Comparison of ENCODE assay signal across 8 cellular contexts in the genomic region with DNA sequence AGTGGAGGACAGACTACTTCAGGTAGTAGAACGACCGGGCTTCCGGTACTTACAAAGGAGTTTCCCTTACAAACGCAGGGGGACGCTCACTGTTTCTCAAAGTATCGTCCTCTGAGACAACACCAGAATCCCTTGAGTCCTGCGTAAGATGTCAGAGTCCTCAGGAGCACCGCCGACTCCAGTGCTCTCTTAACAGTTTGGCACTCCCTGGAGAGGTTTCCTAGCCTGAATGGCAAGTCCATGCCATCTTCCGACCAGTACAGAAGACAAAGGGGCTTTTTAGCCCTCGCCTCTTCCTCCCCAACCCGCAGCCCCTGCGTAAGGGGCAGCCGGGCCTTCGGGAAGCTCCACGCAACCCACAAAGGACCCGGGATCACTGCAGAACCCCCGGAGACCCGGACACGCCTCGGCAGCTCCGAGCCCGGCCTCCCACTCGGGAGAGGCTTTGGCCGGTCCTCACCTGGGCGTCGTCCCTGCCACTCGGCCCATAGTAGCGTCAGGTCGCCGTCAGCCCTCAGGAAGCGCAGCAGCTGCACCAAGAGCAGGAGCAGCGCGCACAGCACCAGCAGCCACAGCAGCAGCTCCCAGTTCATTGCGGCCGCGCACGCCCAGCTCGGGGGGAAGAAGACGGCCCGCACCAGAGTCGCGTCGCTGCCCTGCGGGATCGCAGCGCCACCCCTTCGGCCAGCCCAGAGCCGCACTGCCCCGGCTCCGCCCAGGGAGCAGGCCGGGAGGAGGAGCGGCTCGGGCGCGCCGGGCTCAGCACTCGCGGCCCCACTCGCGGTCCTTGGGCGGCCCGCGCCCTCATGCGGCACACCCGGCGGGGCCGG. TPM values are rescaled to one million over a fixed set of nuclear protein-coding genes. Genes with fewer than 3 reads are reported as not detected.
DNase-seq lines count a peak whose midpoint lies in the region; ATAC-seq, FAIRE-seq and TF ChIP-seq lines count a peak whose summit lies in the region.

A gene with protein sequence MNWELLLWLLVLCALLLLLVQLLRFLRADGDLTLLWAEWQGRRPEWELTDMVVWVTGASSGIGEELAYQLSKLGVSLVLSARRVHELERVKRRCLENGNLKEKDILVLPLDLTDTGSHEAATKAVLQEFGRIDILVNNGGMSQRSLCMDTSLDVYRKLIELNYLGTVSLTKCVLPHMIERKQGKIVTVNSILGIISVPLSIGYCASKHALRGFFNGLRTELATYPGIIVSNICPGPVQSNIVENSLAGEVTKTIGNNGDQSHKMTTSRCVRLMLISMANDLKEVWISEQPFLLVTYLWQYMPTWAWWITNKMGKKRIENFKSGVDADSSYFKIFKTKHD (minus strand): TSS at position 682 of the 830 bp plus-strand sequence. CDS start 89 bp downstream, at position 593.

- TSS peak; percentile 59 for BruUV-seq in endothelial cell of umbilical vein (replicated peaks; lab: Mats Ljungman, UMichigan)

- H3K4me2 ChIP-seq in endothelial cell of umbilical vein (ENCODE audit: insufficient read depth, low read length): peak within 1 kb of the TSS; percentile 82

- H3K4me3 ChIP-seq in CD8-positive, alpha-beta T cell (ENCODE audit: low read depth, low read length): peak within 1 kb of the TSS; percentile 68
- H3K4me3 ChIP-seq in endothelial cell of umbilical vein (replicated peaks in 1 of 3; ENCODE audit: insufficient read depth in 1 of 3, low read depth in 1 of 3, low read length in 3 of 3): peak within 1 kb of the TSS; percentile 46 to 84 (median 79)
- H3K4me3 ChIP-seq in mononuclear cell (ENCODE audit: low read length): peak within 1 kb of the TSS; percentile 70

- no peaks in the 10 kb centered on the region for H4K20me1 ChIP-seq in endothelial cell of umbilical vein (replicated peaks; ENCODE audit: control insufficient read depth, extremely low read depth, insufficient read depth, low read length)

- DNase-seq in CD8-positive, alpha-beta T cell: peak; percentile 28 to 81 (median 60)
- DNase-seq in NOMO-1 (lab: John Stamatoyannopoulos, UW; ENCODE audit: unreplicated experiment in 2 of 2) (peak; percentile 79 to 89), endothelial cell of umbilical vein (ENCODE audit: low read depth, low spot score) (peak; percentile 82)
- DNase-seq in activated CD8-positive, alpha-beta memory T cell treated with anti-CD3 and anti-CD28 coated beads, Interleukin-2, amount 50 U/mL, for 1 hour (ENCODE audit: extremely low read depth): peak; percentile 40
- peak; percentile 63 to 67 for DNase-seq in stimulated activated CD8-positive, alpha-beta memory T cell treated with anti-CD3 and anti-CD28 coated beads, Interleukin-2, amount 100 ng/mL, for 48 hours (ENCODE audit: low read depth in 2 of 2)

- no peaks in the 10 kb centered on the region for H3K9me3 Mint-ChIP-seq in CD8-positive, alpha-beta T cell

- H3K4me3 Mint-ChIP-seq in CD8-positive, alpha-beta T cell: peak within 1 kb of the TSS; percentile 99

- TF ChIP-seq POLR2A in endothelial cell of umbilical vein (IDR thresholded peaks at IDR 0.05; ENCODE audit: low read depth, low read length): peak; percentile 59

- H3K9me3 ChIP-seq in CD8-positive, alpha-beta T cell (ENCODE audit: low read length): no peaks in the 10 kb centered on the region
- H3K9me3 ChIP-seq in endothelial cell of umbilical vein (replicated peaks; ENCODE audit: control insufficient read depth, insufficient read depth, low read length): no peaks in the 10 kb centered on the region
- H3K9me3 ChIP-seq in mononuclear cell (ENCODE audit: low read depth, low read length): no peaks in the 10 kb centered on the region

- peaks cover 31% of the 10 kb centered on the region for H3K4me1 ChIP-seq in CD8-positive, alpha-beta T cell (ENCODE audit: insufficient read depth, low read length)
- H3K4me1 ChIP-seq in endothelial cell of umbilical vein (ENCODE audit: control insufficient read depth, extremely low read depth, insufficient read depth, low read length) (peaks cover 10% of the 10 kb centered on the region), mononuclear cell (ENCODE audit: insufficient read depth, low read length) (peaks cover 46% of the 10 kb centered on the region)

- H3K4me1 Mint-ChIP-seq in CD8-positive, alpha-beta T cell (ENCODE audit: low read depth): peaks cover 52% of the 10 kb centered on the region

- CTCF ChIA-PET in CD8-positive, alpha-beta T cell (lab: Charles Lee): interaction anchor here (1.1 to 5.0 kb wide), 8 partner anchors 9 to 203 kb away, joined by 3 to 42 read pairs (median 8); a partner anchor contains a TSS
- CTCF ChIA-PET in endothelial cell of umbilical vein (lab: Charles Lee): interaction anchor here (0.8 to 3.7 kb wide), 11 partner anchors 10 to 200 kb away, joined by 3 to 29 read pairs (median 6); a partner anchor contains a TSS

- H2AFZ ChIP-seq in endothelial cell of umbilical vein (ENCODE audit: low read depth, low read length): peak within 1 kb of the TSS; percentile 92

- H3K79me2 ChIP-seq in endothelial cell of umbilical vein (ENCODE audit: control insufficient read depth, insufficient read depth, low read length): peaks cover 3% of the 10 kb centered on the region

- H3K9me1 ChIP-seq in endothelial cell of umbilical vein (replicated peaks; ENCODE audit: control insufficient read depth, extremely low read depth, insufficient read depth, low read length): no peaks in the 10 kb centered on the region

- peak within 1 kb of the TSS; percentile 100 for H3K27ac Mint-ChIP-seq in CD8-positive, alpha-beta T cell

- peak; percentile 85 for FAIRE-seq in endothelial cell of umbilical vein (lab: Jason Lieb, UNC)

- H3K36me3 Mint-ChIP-seq in CD8-positive, alpha-beta T cell: peaks cover 24% of the 10 kb centered on the region

- H3K27me3 Mint-ChIP-seq in CD8-positive, alpha-beta T cell (ENCODE audit: low read depth): no peaks in the 10 kb centered on the region

- POLR2A ChIA-PET in CD8-positive, alpha-beta T cell (lab: Charles Lee): interaction anchor here (0.9 to 3.1 kb wide), 16 partner anchors 11 to 1867 kb away, joined by 3 to 42 read pairs (median 5); a partner anchor contains a TSS
- POLR2A ChIA-PET in endothelial cell of umbilical vein (lab: Charles Lee): interaction anchor here (0.6 kb wide), 1 partner anchor 1920 kb away, joined by 5 read pairs; no protein-coding TSS in a partner anchor

- H3K9ac ChIP-seq in endothelial cell of umbilical vein (replicated peaks; ENCODE audit: extremely low read depth, insufficient read depth, low read length): peak within 1 kb of the TSS; percentile 81

- intact Hi-C loops in CD8-positive, alpha-beta T cell (cut with DNase I, micrococcal nuclease): loop anchor here (1.0 to 10.0 kb wide), 10 partner anchors 14 to 980 kb away; a partner anchor contains a TSS
- intact Hi-C loops in endothelial cell of umbilical vein (cut with micrococcal nuclease): loop anchor here (1.0 to 10.0 kb wide), 6 partner anchors 19 to 660 kb away; a partner anchor contains a TSS

- no peak for TF ChIP-seq CTCF in CD8-positive, alpha-beta T cell (IDR thresholded peaks at IDR 0.05)
- TF ChIP-seq CTCF in endothelial cell of umbilical vein (IDR thresholded peaks at IDR 0.05; ENCODE audit: extremely low read depth in 1 of 2, insufficient read depth in 1 of 2, low read depth in 1 of 2, low read length in 2 of 2): peak; percentile 12 to 21

- dilution Hi-C loops in endothelial cell of umbilical vein (cut with MboI; ENCODE audit: extremely low pct_ligation_motif_present, low sequenced_read_pairs): no loop called here

- ATAC-seq in CD8-positive, alpha-beta T cell: peak; percentile 70
- ATAC-seq in GM19351 (IDR thresholded peaks at IDR 0.05; ENCODE audit: unreplicated experiment): peak; percentile 86
- peak; percentile 82 for ATAC-seq in HG03520 (IDR thresholded peaks at IDR 0.05; ENCODE audit: unreplicated experiment)

- no peaks in the 10 kb centered on the region for H3K36me3 ChIP-seq in CD8-positive, alpha-beta T cell (ENCODE audit: insufficient read depth, low read length)
- no peaks in the 10 kb centered on the region for H3K36me3 ChIP-seq in endothelial cell of umbilical vein (ENCODE audit: control insufficient read depth in 2 of 2, extremely low read depth in 1 of 2, insufficient read depth in 2 of 2, low read length in 2 of 2)

- H3K27me3 ChIP-seq in CD8-positive, alpha-beta T cell (ENCODE audit: insufficient read depth, low read length): no peaks in the 10 kb centered on the region
- H3K27me3 ChIP-seq in endothelial cell of umbilical vein (ENCODE audit: control insufficient read depth in 2 of 2, insufficient read depth in 2 of 2, low read length in 2 of 2) (no peaks in the 10 kb centered on the region), mononuclear cell (ENCODE audit: insufficient read depth, low read length) (no peaks in the 10 kb centered on the region)

- H3K27ac ChIP-seq in CD8-positive, alpha-beta T cell (ENCODE audit: low read depth, low read length): peak within 1 kb of the TSS; percentile 82
- H3K27ac ChIP-seq in endothelial cell of umbilical vein (ENCODE audit: insufficient read depth, low read depth, low read length): peak within 1 kb of the TSS; percentile 22

TF ChIP-seq in endothelial cell of umbilical vein, 7 proteins besides CTCF, POLR2A, EP300 and RAD21:
- TF ChIP-seq MYC (IDR thresholded peaks at IDR 0.05; ENCODE audit: low read depth, low read length) (no peak), EZH2 (IDR thresholded peaks at IDR 0.05; ENCODE audit: borderline replicate concordance, low read depth, low read length, severe bottlenecking) (no peak), JUN (IDR thresholded peaks at IDR 0.05; ENCODE audit: borderline replicate concordance, insufficient read depth, insufficient read length, low read depth) (no peak), POLR2AphosphoS5 (IDR thresholded peaks at IDR 0.05; ENCODE audit: insufficient read depth, low read depth, low read length) (peak; percentile 34), GATA2 (IDR thresholded peaks at IDR 0.05; ENCODE audit: insufficient read depth, insufficient read length, low read depth, low read length) (no peak), FOS (IDR thresholded peaks at IDR 0.05; ENCODE audit: borderline replicate concordance, insufficient read depth, low read length) (peak; percentile 17)
- TF ChIP-seq, protein P1, sequence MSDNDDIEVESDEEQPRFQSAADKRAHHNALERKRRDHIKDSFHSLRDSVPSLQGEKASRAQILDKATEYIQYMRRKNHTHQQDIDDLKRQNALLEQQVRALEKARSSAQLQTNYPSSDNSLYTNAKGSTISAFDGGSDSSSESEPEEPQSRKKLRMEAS (IDR thresholded peaks at IDR 0.05; ENCODE audit: insufficient read depth, insufficient read length): no peak

RNA-seq across cellular contexts. Expression of the gene that starts here (rescaled TPM):
- total RNA-seq in CD8-positive, alpha-beta T cell: 10 to 100 TPM; 26.6 to 27.6 TPM
- 29.3 and 35.7 TPM in 2 replicates for total RNA-seq in endothelial cell of umbilical vein
- 28.5 and 28.6 TPM in 2 replicates for polyA plus RNA-seq in endothelial cell of umbilical vein
- polyA plus RNA-seq in endothelial cell of umbilical vein (2011; cell fraction: cytosol; rRNA removed): 27.8 and 31.6 TPM in 2 replicates
- 9.5 and 10.1 TPM in 2 replicates for polyA plus RNA-seq in endothelial cell of umbilical vein (2011; cell fraction: nucleus; rRNA removed)
- polyA plus RNA-seq in endothelial cell of umbilical vein (2012): 41.1 and 44.7 TPM in 2 replicates
- polyA minus RNA-seq in endothelial cell of umbilical vein: 23.2 and 23.6 TPM in 2 replicates
- polyA minus RNA-seq in endothelial cell of umbilical vein (2011; cell fraction: cytosol; rRNA and poly(A)+ RNA removed): 35.1 TPM
- polyA minus RNA-seq in endothelial cell of umbilical vein (2011; cell fraction: nucleus; rRNA and poly(A)+ RNA removed): 6.5 and 9.3 TPM in 2 replicates
- total RNA-seq in mononuclear cell: 65.9 TPM

Comparison
In these comparisons a context has a peak if more than half of its experiments do, and no peak if none do; other contexts are left out.
1. Peak in every context shown above with its lines: DNase-seq, ATAC-seq, H3K4me3 ChIP-seq and H3K27ac ChIP-seq.